2 cellular contexts compared by ENCODE assay signal in genomic region chr3:161104561-161105551, GRCh38.
A peak's percentile ranks its signal among the peaks of the same experiment; 100 is the strongest.
TF ChIP-seq lines count a peak whose summit lies in the region.

A gene with protein sequence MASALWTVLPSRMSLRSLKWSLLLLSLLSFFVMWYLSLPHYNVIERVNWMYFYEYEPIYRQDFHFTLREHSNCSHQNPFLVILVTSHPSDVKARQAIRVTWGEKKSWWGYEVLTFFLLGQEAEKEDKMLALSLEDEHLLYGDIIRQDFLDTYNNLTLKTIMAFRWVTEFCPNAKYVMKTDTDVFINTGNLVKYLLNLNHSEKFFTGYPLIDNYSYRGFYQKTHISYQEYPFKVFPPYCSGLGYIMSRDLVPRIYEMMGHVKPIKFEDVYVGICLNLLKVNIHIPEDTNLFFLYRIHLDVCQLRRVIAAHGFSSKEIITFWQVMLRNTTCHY (minus strand): TSS chr3:161105349. CDS start chr3:161086754, 18,595 bp downstream.

TF ChIP-seq in IMR-90, 13 proteins besides CTCF, POLR2A, EP300 and RAD21:
- TF ChIP-seq BHLHE40 (IDR thresholded peaks at IDR 0.05; ENCODE audit: low read depth, low read length), result no peak
- TF ChIP-seq FOS (IDR thresholded peaks at IDR 0.05; ENCODE audit: low read depth, low read length), result no peak
- TF ChIP-seq RFX5 (IDR thresholded peaks at IDR 0.05; ENCODE audit: low read depth, low read length), result no peak
- no peak for TF ChIP-seq NFE2L2 (IDR thresholded peaks at IDR 0.05; ENCODE audit: low read depth, low read length)

TF ChIP-seq in endothelial cell of umbilical vein, 7 proteins besides CTCF, POLR2A, EP300 and RAD21:
- TF ChIP-seq GATA2 (IDR thresholded peaks at IDR 0.05; ENCODE audit: insufficient read depth, insufficient read length, low read depth, low read length) (no peak), POLR2AphosphoS5 (IDR thresholded peaks at IDR 0.05; ENCODE audit: insufficient read depth, low read depth, low read length) (peak; percentile 44), JUN (IDR thresholded peaks at IDR 0.05; ENCODE audit: borderline replicate concordance, insufficient read depth, insufficient read length, low read depth) (no peak)
